2 cellular contexts compared by ENCODE assay signal in genomic region chr3:64293121-64293520, GRCh38.
TF ChIP-seq lines count a peak whose summit lies in the region.

No MANE protein-coding gene starts in this region.

TF ChIP-seq in IMR-90, 13 proteins besides CTCF, POLR2A, EP300 and RAD21 (continued from another document):
- no peak for TF ChIP-seq MXI1 (IDR thresholded peaks at IDR 0.05; ENCODE audit: borderline replicate concordance, low read depth, low read length)
- no peak for TF ChIP-seq MAZ (IDR thresholded peaks at IDR 0.05; ENCODE audit: borderline replicate concordance, low read depth, low read length)
- no peak for TF ChIP-seq CEBPB (IDR thresholded peaks at IDR 0.05; ENCODE audit: low read depth, low read length)
- TF ChIP-seq RFX5 (IDR thresholded peaks at IDR 0.05; ENCODE audit: low read depth, low read length) = no peak
- no peak for TF ChIP-seq BHLHE40 (IDR thresholded peaks at IDR 0.05; ENCODE audit: low read depth, low read length)
- TF ChIP-seq USF2 (IDR thresholded peaks at IDR 0.05; ENCODE audit: low read depth, low read length) = no peak
- TF ChIP-seq FOS (IDR thresholded peaks at IDR 0.05; ENCODE audit: low read depth, low read length) = no peak
TF ChIP-seq in IMR-90: peak in this region for 0.

TF ChIP-seq in SK-N-SH treated with all-trans-retinoic acid at 6 μM for 48 hours, 23 proteins besides CTCF, POLR2A, EP300 and RAD21 (continued from another document):
- TF ChIP-seq POU6F1 (CRISPR knock-in tag; IDR thresholded peaks at IDR 0.05; ENCODE audit: borderline replicate concordance, low read depth) (no peak), OSR1 (CRISPR knock-in tag; IDR thresholded peaks at IDR 0.05) (no peak), TSHZ2 (CRISPR knock-in tag; IDR thresholded peaks at IDR 0.05) (no peak), PATZ1 (CRISPR knock-in tag; IDR thresholded peaks at IDR 0.05; ENCODE audit: borderline replicate concordance) (no peak), ZNF70 (CRISPR knock-in tag; IDR thresholded peaks at IDR 0.05) (no peak), CSDC2 (CRISPR knock-in tag; IDR thresholded peaks at IDR 0.05) (no peak), TOX (CRISPR knock-in tag; IDR thresholded peaks at IDR 0.05; ENCODE audit: borderline replicate concordance) (no peak), TCF4 (CRISPR knock-in tag; IDR thresholded peaks at IDR 0.05; ENCODE audit: borderline replicate concordance) (no peak), ISL1 (CRISPR knock-in tag; IDR thresholded peaks at IDR 0.05) (no peak), PPARA (CRISPR knock-in tag; IDR thresholded peaks at IDR 0.05; ENCODE audit: borderline replicate concordance) (no peak), CREB5 (CRISPR knock-in tag; IDR thresholded peaks at IDR 0.05; ENCODE audit: low read depth) (no peak), ESRRG (CRISPR knock-in tag; IDR thresholded peaks at IDR 0.05) (no peak)
TF ChIP-seq in SK-N-SH treated with all-trans-retinoic acid at 6 μM for 48 hours: peak in this region for 0.
